9 cellular contexts compared by ENCODE assay signal in the genomic region with DNA sequence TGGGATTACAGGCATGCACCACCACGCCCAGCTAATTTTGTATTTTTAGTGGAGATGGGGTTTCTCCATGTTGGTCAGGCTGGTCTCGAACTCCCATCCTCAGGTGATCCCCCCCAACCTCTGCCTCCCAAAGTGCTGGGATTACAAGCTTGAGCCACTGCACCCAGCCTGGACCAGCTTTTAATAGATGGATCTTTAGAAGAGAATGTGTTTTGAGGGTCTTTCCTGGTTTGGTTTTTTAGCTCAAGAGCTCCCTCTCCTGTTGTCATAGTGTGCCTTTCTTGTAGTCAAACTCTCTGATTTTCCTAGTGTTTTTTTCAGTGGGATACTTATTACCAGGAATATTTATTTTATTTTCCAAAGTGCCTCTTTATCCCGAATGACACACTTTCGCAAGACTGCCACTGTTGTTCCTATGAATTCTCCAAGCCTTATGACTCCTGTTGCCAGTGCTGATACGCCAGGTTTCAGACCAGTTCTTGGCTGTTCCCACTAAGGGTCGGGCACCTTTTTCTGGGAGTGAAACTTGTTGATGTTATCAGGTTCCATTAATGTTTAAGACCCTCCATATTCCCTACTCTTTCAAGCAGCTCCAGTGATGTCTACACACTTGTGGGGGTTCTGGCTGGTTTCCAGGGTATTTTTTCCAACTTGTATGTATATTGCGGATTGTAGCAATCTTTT. TPM values are rescaled to one million over a fixed set of nuclear protein-coding genes. Genes with fewer than 3 reads are reported as not detected.
A peak's percentile ranks its signal among the peaks of the same experiment; 100 is the strongest.
DNase-seq lines count a peak whose midpoint lies in the region; ATAC-seq, FAIRE-seq and TF ChIP-seq lines count a peak whose summit lies in the region.
"Had no signal": no experiment of that assay in that cellular context is flagged by ENCODE, and none has a peak within 500 bp of the region (broad histone marks: within the 10 kb centered on the region; RNA-seq: fewer than 3 reads in every experiment).

No MANE protein-coding gene starts in this region.

- RAD21 ChIA-PET in GM12878 (lab: Charles Lee; ENCODE audit: unreplicated experiment), result interaction anchor here (0.7 to 4.1 kb wide), 31 partner anchors 9 to 248 kb away, joined by 3 to 34 read pairs (median 5); a partner anchor contains a TSS

- H3K9me3 ChIP-seq in GM12878 (replicated peaks; ENCODE audit: control insufficient read depth, insufficient read depth, low read length), result no peaks in the 10 kb centered on the region

- FAIRE-seq in GM12878 (lab: Jason Lieb, UNC), result peak; percentile 61

- H3K9ac ChIP-seq in GM12878 (ENCODE audit: control insufficient read depth, insufficient read depth, low read length), result no peak overlapping the region

- TF ChIP-seq POLR2A in GM12878 (IDR thresholded peaks at IDR 0.05; ENCODE audit: low read depth, low read length), result no peak

- CTCF ChIA-PET in GM12878 (lab: Yijun Ruan, JAX), result interaction anchor here (0.6 to 7.4 kb wide), 53 partner anchors 8 to 453 kb away, joined by 3 to 68 read pairs (median 5); a partner anchor contains a TSS

- SMC1A ChIA-PET in GM12878 (lab: Charles Lee; ENCODE audit: uncharacterized antibody, unreplicated experiment), result interaction anchor here (0.6 to 4.4 kb wide), 31 partner anchors 9 to 335 kb away, joined by 3 to 64 read pairs (median 5); a partner anchor contains a TSS

- H3K4me2 ChIP-seq in GM12878 (ENCODE audit: control insufficient read depth, insufficient read depth), result no peak overlapping the region

- H3K27me3 ChIP-seq in GM12878 (replicated peaks in 1 of 2; ENCODE audit: control insufficient read depth in 2 of 2, insufficient read depth in 2 of 2, low read length in 1 of 2), result no peaks in the 10 kb centered on the region

- H3K4me1 ChIP-seq in GM12878 (ENCODE audit: control insufficient read depth, insufficient read depth, low read length), result no peaks in the 10 kb centered on the region

- BruUV-seq in GM12878 (replicated peaks; lab: Mats Ljungman, UMichigan), result no TSS peak

- H3K4me3 ChIP-seq in GM12878, result no peak overlapping the region

- H3K79me2 ChIP-seq in GM12878 (ENCODE audit: control insufficient read depth, insufficient read depth, low read length), result no peaks in the 10 kb centered on the region

- 71% methylated on average over 7 of the region's 7 CpGs for WGBS in GM12878 (ENCODE audit: insufficient coverage, insufficient replicate concordance, low lambda C conversion rate, missing lambda C conversion rate)

- no peak overlapping the region for H3K27ac ChIP-seq in GM12878 (ENCODE audit: control insufficient read depth, insufficient read depth)

- peak; percentile 83 for TF ChIP-seq RAD21 in GM12878 (IDR thresholded peaks at IDR 0.05; ENCODE audit: insufficient read depth, low read depth, low read length)

- TF ChIP-seq EP300 in GM12878 (IDR thresholded peaks at IDR 0.05; ENCODE audit: borderline replicate concordance in 1 of 2, control insufficient read depth in 1 of 2, low read depth in 2 of 2, low read length in 2 of 2), result no peak

- no peaks in the 10 kb centered on the region for H4K20me1 ChIP-seq in GM12878 (ENCODE audit: control insufficient read depth, insufficient read depth)

- peak; percentile 44 to 63 (median 51); a peak in 5 of 6 replicates for TF ChIP-seq CTCF in GM12878 (IDR thresholded peaks at IDR 0.05 in 2 of 3, conservative IDR thresholded peaks at IDR 0.05 in 1 of 3; ENCODE audit: control insufficient read depth in 2 of 3, extremely low read depth in 1 of 3, insufficient read depth in 1 of 3, low read depth in 3 of 3, low read length in 3 of 3)

- ATAC-seq in GM12878 (peak; percentile 62), HG03095 (IDR thresholded peaks at IDR 0.05; ENCODE audit: unreplicated experiment) (no peak), GM18502 (IDR thresholded peaks at IDR 0.05; ENCODE audit: poor library complexity, unreplicated experiment) (no peak)
- ATAC-seq: activated T-cell treated with anti-CD3 and anti-CD28 coated beads, Interleukin-2, amount 50 U/mL, for 72 hours had no signal

- in situ Hi-C loops in GM12878 (cut with MboI), result loop anchor here (5.0 kb wide), 2 partner anchors 132 to 232 kb away; no protein-coding TSS in a partner anchor

- DNase-seq in NCI-H2107 treated with DMSO at 0.1 percent for 48 hours (lab: John Stamatoyannopoulos, UW; ENCODE audit: unreplicated experiment) (peak; percentile 37), NCI-H2107 (lab: John Stamatoyannopoulos, UW) (no peak), NCI-H1436 treated with DMSO at 0.1 percent for 48 hours (lab: John Stamatoyannopoulos, UW) (peak; percentile 15), GM12878 (ENCODE audit: low read depth, low spot score) (no peak), left kidney (ENCODE audit: low read depth, low spot score) (peak; percentile 83), NCI-H345 (lab: John Stamatoyannopoulos, UW) (no peak)

- POLR2A ChIA-PET in GM12878 (lab: Charles Lee), result interaction anchor here (0.5 kb wide), 1 partner anchor 103 kb away, joined by 3 read pairs; no protein-coding TSS in a partner anchor

- intact Hi-C loops in GM12878 (cut with micrococcal nuclease; ENCODE audit: unreplicated experiment), result loop anchor here (1.0 to 5.0 kb wide), 4 partner anchors 92 to 239 kb away; no protein-coding TSS in a partner anchor

- H3K36me3 ChIP-seq in GM12878 (ENCODE audit: control insufficient read depth in 2 of 2, insufficient read depth in 2 of 2, low read length in 1 of 2), result no peaks in the 10 kb centered on the region

- H2AFZ ChIP-seq in GM12878 (ENCODE audit: control insufficient read depth, low read depth, low read length), result no peak overlapping the region

TF ChIP-seq in GM12878, 131 proteins besides CTCF, POLR2A, EP300 and RAD21:
- TF ChIP-seq NBN (IDR thresholded peaks at IDR 0.05) (0 out of 2 replicates have a peak, but pooled peaks have one; percentile 20), IKZF2 (IDR thresholded peaks at IDR 0.05) (0 out of 4 replicates have a peak, but pooled peaks of 1 of the 2 experiments have one; percentile 22), IKZF1 (conservative IDR thresholded peaks at IDR 0.05) (0 out of 2 replicates have a peak, but pooled peaks have one; percentile 25), BACH1 (IDR thresholded peaks at IDR 0.05; ENCODE audit: borderline replicate concordance) (no peak), SMC3 (IDR thresholded peaks at IDR 0.05; ENCODE audit: borderline replicate concordance, low read length) (peak; percentile 87; the same call in 1 of the 2 replicates)

RNA-seq across cellular contexts. Expression of a gene that starts 31.5 kb away (rescaled TPM):
- 54.8 and 71.6 TPM in 2 replicates for total RNA-seq in GM12878 (2013; cell fraction: nucleolus; rRNA removed)
- 62.6 and 81.8 TPM in 2 replicates for total RNA-seq in GM12878 (2014; rRNA removed)
- total RNA-seq in GM12878 (2014; rRNA removed; fragmentation: Illumina TruSeq; extraction: Trizol), result 98.2 and 102 TPM in 2 replicates
- 63.4 and 69.1 TPM in 2 replicates for total RNA-seq in GM12878 (2021)
- 19.8 TPM for polyA plus RNA-seq in GM12878 (2011; ENCODE audit: low read depth)
- polyA plus RNA-seq in GM12878 (2011; rRNA removed), result 69.6 and 91.8 TPM in 2 replicates
- 27.5 and 28.8 TPM in 2 replicates for polyA plus RNA-seq in GM12878 (2011; cell fraction: cytosol; rRNA removed)
- polyA plus RNA-seq in GM12878 (2011; cell fraction: nucleus; rRNA removed), result 26.5 and 59.4 TPM in 2 replicates
- 21.8 and 26.3 TPM in 2 replicates for polyA plus RNA-seq in GM12878 (2012)
- polyA plus RNA-seq in GM12878 (2014; fragmentation: Illumina TruSeq; extraction: Trizol), result 109 and 134 TPM in 2 replicates
- polyA plus RNA-seq in GM12878 (2014; fragmentation: Nextera tagmentation; extraction: Ambion mirVana), result 10 to 100 TPM; 56.6 to 58.2 TPM
- 53.1 and 58.9 TPM in 2 replicates for polyA plus RNA-seq in GM12878 (2014; rRNA removed)
- 10 to 100 TPM; 53.2 to 55.8 TPM for polyA plus RNA-seq in GM12878 (2016; fragmentation: Nextera tagmentation; extraction: Ambion mirVana)
- 51.6 and 75.6 TPM in 2 replicates for polyA minus RNA-seq in GM12878 (2011; rRNA and poly(A)+ RNA removed)
- polyA minus RNA-seq in GM12878 (2011; cell fraction: cytosol; rRNA and poly(A)+ RNA removed), result 24.1 and 35.0 TPM in 2 replicates
- polyA minus RNA-seq in GM12878 (2011; cell fraction: nucleus; rRNA and poly(A)+ RNA removed), result 22.7 and 42.5 TPM in 2 replicates

Comparison
In these comparisons a context has a peak if more than half of its experiments do, and no peak if none do; other contexts are left out.
1. DNase-seq: peak in NCI-H2107 treated with DMSO at 0.1 percent for 48 hours (single experiment), NCI-H1436 treated with DMSO at 0.1 percent for 48 hours (single experiment) and left kidney (single experiment); none in NCI-H2107 (single experiment), GM12878 (single experiment) and NCI-H345 (single experiment).